ENCODE assay signal across 23 cellular contexts in the genomic region with DNA sequence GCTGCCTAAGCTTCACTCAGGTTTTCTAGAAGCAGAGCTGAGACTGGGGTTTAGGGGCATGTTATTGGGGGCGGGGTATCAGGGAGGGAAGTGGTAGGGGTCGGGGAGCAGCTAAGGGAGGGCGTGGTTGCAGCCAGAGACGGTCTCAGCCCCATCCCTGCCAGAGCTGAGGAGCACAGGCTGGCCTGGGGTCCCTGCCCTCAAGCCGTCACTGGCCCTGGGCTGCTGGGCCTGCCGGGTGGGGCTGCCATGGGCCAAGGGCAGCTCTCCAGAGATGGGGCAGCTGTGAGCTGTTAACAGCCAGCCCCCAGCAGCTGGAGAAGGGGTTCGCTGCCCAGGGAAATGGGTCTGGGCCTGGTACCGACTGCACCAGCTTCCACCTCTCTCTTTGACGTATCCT.
DNase-seq lines count a peak whose midpoint lies in the region; ATAC-seq, FAIRE-seq and TF ChIP-seq lines count a peak whose summit lies in the region.
"Had no signal": no experiment of that assay in that cellular context is flagged by ENCODE, and none has a peak within 500 bp of the region (broad histone marks: within the 10 kb centered on the region; RNA-seq: fewer than 3 reads in every experiment).

No MANE protein-coding gene starts in this region.

- POLR2A ChIA-PET in HepG2 (lab: Yijun Ruan, JAX): no interaction called here

- CTCF ChIA-PET in HepG2 (lab: Yijun Ruan, JAX; ENCODE audit: low intra/inter-chr PET ratio, low total read pairs): no interaction called here

- H3K4me3 Mint-ChIP-seq in chondrocyte (ENCODE audit: unreplicated experiment): no peak overlapping the region
- H3K4me3 Mint-ChIP-seq: B cell; CD14-positive monocyte; CD8-positive, alpha-beta T cell; H9; IgD-negative memory B cell had no signal

- H3K9ac ChIP-seq in HepG2 (ENCODE audit: insufficient read depth, low read depth, low read length) (no peak overlapping the region), neuronal stem cell (ENCODE audit: low read depth, low read length, poor library complexity) (no peak overlapping the region)
- H3K9ac ChIP-seq: GM23248 had no signal

- H3K36me3 ChIP-seq in right lobe of liver (no peaks in the 10 kb centered on the region), HepG2 (replicated peaks in 1 of 2; ENCODE audit: control insufficient read depth in 1 of 2, insufficient read depth in 2 of 2, low read length in 2 of 2) (no peaks in the 10 kb centered on the region), neuronal stem cell (replicated peaks in 1 of 2; ENCODE audit: control insufficient read depth in 2 of 2, insufficient read depth in 2 of 2, low read length in 2 of 2) (no peaks in the 10 kb centered on the region)

- no peak overlapping the region for H4K91ac ChIP-seq in neuronal stem cell (ENCODE audit: low read depth, low read length, poor library complexity)

- no peak overlapping the region for H3K27ac ChIP-seq in right lobe of liver
- no peak overlapping the region for H3K27ac ChIP-seq in HepG2 (ENCODE audit: extremely low read length, insufficient read depth, low read length)
- H3K27ac ChIP-seq in neuronal stem cell (replicated peaks; ENCODE audit: low read length): no peak overlapping the region
- H3K27ac ChIP-seq: GM23248 had no signal

- no peak overlapping the region for H2AFZ ChIP-seq in HepG2 (ENCODE audit: low read length)
- no peak overlapping the region for H2AFZ ChIP-seq in neuronal stem cell (ENCODE audit: low read length)
- H2AFZ ChIP-seq: GM23248 had no signal

- H3K4me2 ChIP-seq in HepG2 (ENCODE audit: low read depth, low read length) (no peak overlapping the region), neuronal stem cell (ENCODE audit: insufficient read depth, low read length, poor library complexity, severe bottlenecking) (no peak overlapping the region)

- no peak overlapping the region for H3K27ac Mint-ChIP-seq in chondrocyte (ENCODE audit: unreplicated experiment)
- H3K27ac Mint-ChIP-seq: B cell; CD14-positive monocyte; CD8-positive, alpha-beta T cell; IgD-negative memory B cell had no signal

- peaks cover 22% of the 10 kb centered on the region for H3K27me3 Mint-ChIP-seq in chondrocyte (ENCODE audit: low read depth)
- H3K27me3 Mint-ChIP-seq: B cell, IgD-negative memory B cell had no signal

- no peaks in the 10 kb centered on the region for H3K79me1 ChIP-seq in neuronal stem cell (ENCODE audit: low read depth, low read length)

- no peaks in the 10 kb centered on the region for H3K9me3 ChIP-seq in right lobe of liver
- no peaks in the 10 kb centered on the region for H3K9me3 ChIP-seq in HepG2 (ENCODE audit: low read length)
- H3K9me3 ChIP-seq in neuronal stem cell (replicated peaks in 1 of 2; ENCODE audit: control insufficient read depth in 2 of 2, insufficient read depth in 1 of 2, low read depth in 1 of 2, low read length in 2 of 2): peaks cover 0 to 1% of the 10 kb centered on the region in 2 donors

- TF ChIP-seq POLR2A in right lobe of liver (IDR thresholded peaks at IDR 0.05): no peak
- TF ChIP-seq POLR2A in HepG2 (IDR thresholded peaks at IDR 0.05; ENCODE audit: insufficient read depth in 1 of 2, low read depth in 2 of 2, low read length in 2 of 2): no peak

- no peak overlapping the region for H2BK120ac ChIP-seq in neuronal stem cell (ENCODE audit: low read depth, low read length)

- H3K4me3 ChIP-seq in right lobe of liver (no peak overlapping the region), HepG2 (replicated peaks in 1 of 3; ENCODE audit: insufficient read depth in 1 of 3, low read depth in 2 of 3, low read length in 3 of 3) (no peak overlapping the region), neuronal stem cell (ENCODE audit: low read length in 2 of 2) (no peak overlapping the region)
- H3K4me3 ChIP-seq: GM23248 had no signal

- no peaks in the 10 kb centered on the region for H3K36me3 Mint-ChIP-seq in chondrocyte (ENCODE audit: low read depth)
- H3K36me3 Mint-ChIP-seq: CD14-positive monocyte; CD8-positive, alpha-beta T cell had no signal

- H3K23ac ChIP-seq in neuronal stem cell (ENCODE audit: low read depth, low read length, poor library complexity): peak overlapping the region; percentile 21

- H3K18ac ChIP-seq in neuronal stem cell (ENCODE audit: low read length): peak overlapping the region; percentile 46

- H2BK5ac ChIP-seq in neuronal stem cell (ENCODE audit: low read length): no peak overlapping the region

- 69% methylated on average over 2 of the region's 9 CpGs for WGBS in right lobe of liver (ENCODE audit: insufficient coverage, low coverage, low lambda C conversion rate, missing lambda C conversion rate)
- 3% methylated on average over 8 of the region's 9 CpGs for WGBS in HepG2 (ENCODE audit: low lambda C conversion rate)
- no CpG with 5 or more reads among the region's 9 CpGs for WGBS in neuronal stem cell (ENCODE audit: extremely low coverage in 2 of 2, insufficient read length in 2 of 2, insufficient replicate concordance in 1 of 2), 2 donors

- no peak overlapping the region for H4K8ac ChIP-seq in neuronal stem cell (ENCODE audit: low read depth, low read length)

- peaks cover 3% of the 10 kb centered on the region; the same call in 1 of the 2 replicates for H4K20me1 ChIP-seq in HepG2 (ENCODE audit: insufficient read depth, low read length)

- intact Hi-C loops in right lobe of liver (cut with DNase I): no loop called here
- intact Hi-C loops in HepG2 (cut with micrococcal nuclease; ENCODE audit: unreplicated experiment): no loop called here

- no peaks in the 10 kb centered on the region for H3K27me3 ChIP-seq in right lobe of liver
- H3K27me3 ChIP-seq in HepG2 (ENCODE audit: control insufficient read depth in 1 of 2, insufficient read depth in 2 of 2, low read length in 2 of 2): peaks cover 49 to 97% of the 10 kb centered on the region in 2 experiments
- no peaks in the 10 kb centered on the region for H3K27me3 ChIP-seq in neuronal stem cell (ENCODE audit: control insufficient read depth in 3 of 3, insufficient read depth in 3 of 3, low read depth in 1 of 3, low read length in 3 of 3)

- H2AK5ac ChIP-seq in neuronal stem cell (ENCODE audit: low read depth, low read length): no peak overlapping the region

- no peaks in the 10 kb centered on the region for H3K4me1 Mint-ChIP-seq in chondrocyte (ENCODE audit: low read depth)
- H3K4me1 Mint-ChIP-seq: B cell, CD14-positive monocyte, IgD-negative memory B cell had no signal

- no peaks in the 10 kb centered on the region for H3K79me2 ChIP-seq in HepG2 (ENCODE audit: insufficient read depth, low read length)

- in situ Hi-C loops in HepG2 (cut with HindIII; ENCODE audit: extremely low pct_ligation_motif_present, low pct_unique_long_range_greater_than_20kb): no loop called here

- H2BK12ac ChIP-seq in neuronal stem cell (ENCODE audit: low read length): peak overlapping the region; percentile 48

- TF ChIP-seq EP300 in HepG2 (IDR thresholded peaks at IDR 0.05; ENCODE audit: low read depth in 2 of 2, low read length in 2 of 2) (no peak), HepG2 (CRISPR knock-in tag; IDR thresholded peaks at IDR 0.05; ENCODE audit: borderline replicate concordance) (no peak)

- ATAC-seq in right lobe of liver: peak in 1 of 4 donors; percentile 7
- no peak for ATAC-seq in HepG2
- no peak for ATAC-seq in GM18520 (IDR thresholded peaks at IDR 0.05; ENCODE audit: unreplicated experiment)
- no peak for ATAC-seq in GM18870 (IDR thresholded peaks at IDR 0.05; ENCODE audit: unreplicated experiment)
- ATAC-seq: CD8-positive, alpha-beta T cell had no signal

- peak overlapping the region; percentile 33 for H2BK15ac ChIP-seq in neuronal stem cell (ENCODE audit: low read length)

- no peak for TF ChIP-seq RAD21 in HepG2 (CRISPR knock-in tag; IDR thresholded peaks at IDR 0.05)

- H3K14ac ChIP-seq in neuronal stem cell (ENCODE audit: low read length): no peak overlapping the region

- no peak overlapping the region for H3K4ac ChIP-seq in neuronal stem cell (ENCODE audit: low read length)

- FAIRE-seq in HepG2 (lab: Jason Lieb, UNC): no peak
- FAIRE-seq: A204.1, D721Med, G401.6, GM12891, GM19239 had no signal

- BruUV-seq in HepG2 (replicated peaks; lab: Mats Ljungman, UMichigan): no TSS peak

- H3K9me3 Mint-ChIP-seq in chondrocyte (ENCODE audit: low read depth): no peaks in the 10 kb centered on the region
- H3K9me3 Mint-ChIP-seq: CD8-positive, alpha-beta T cell; H9; IgD-negative memory B cell had no signal

- no peaks in the 10 kb centered on the region for H3K4me1 ChIP-seq in right lobe of liver
- H3K4me1 ChIP-seq in HepG2 (ENCODE audit: insufficient read depth, low read length): no peaks in the 10 kb centered on the region
- H3K4me1 ChIP-seq in neuronal stem cell (ENCODE audit: control insufficient read depth in 2 of 2, insufficient read depth in 1 of 2, low read depth in 1 of 2, low read length in 2 of 2): peaks cover 0 to 4% of the 10 kb centered on the region in 2 donors

- TF ChIP-seq CTCF in right lobe of liver (IDR thresholded peaks at IDR 0.05) (no peak), HepG2 (CRISPR knock-in tag; IDR thresholded peaks at IDR 0.05) (no peak), chondrocyte (IDR thresholded peaks at IDR 0.05) (no peak)

- peak in 2 of 3 donors; percentile 2 to 15 for DNase-seq in right lobe of liver
- DNase-seq in HepG2 (ENCODE audit: low spot score): no peak
- DNase-seq in chondrocyte (ENCODE audit: low spot score): peak; percentile 77
- no peak for DNase-seq in neuronal stem cell (ENCODE audit: low spot score)
- no peak for DNase-seq in NCI-H2029 treated with DMSO at 0.1 percent for 48 hours (lab: John Stamatoyannopoulos, UW)
- DNase-seq in NCI-H1048 (lab: John Stamatoyannopoulos, UW): no peak
- DNase-seq: CD8-positive, alpha-beta T cell; COR-L47; DMS153; DMS79 treated with DMSO at 0.1 percent for 48 hours; EL; GM23248; H9 had no signal

TF ChIP-seq in HepG2, 621 proteins besides CTCF, POLR2A, EP300 and RAD21 (continues in another document):
- no peak for TF ChIP-seq NAIF1 (CRISPR knock-in tag; IDR thresholded peaks at IDR 0.05; ENCODE audit: borderline replicate concordance)
- TF ChIP-seq ZZZ3 (CRISPR knock-in tag; IDR thresholded peaks at IDR 0.05; ENCODE audit: borderline replicate concordance): no peak
- TF ChIP-seq ZKSCAN5 (CRISPR knock-in tag; IDR thresholded peaks at IDR 0.05): no peak
- TF ChIP-seq POLR2AphosphoS2 (IDR thresholded peaks at IDR 0.05; ENCODE audit: low read depth, low read length): no peak
- TF ChIP-seq PRPF4 (IDR thresholded peaks at IDR 0.05; ENCODE audit: low read depth, low read length, poor library complexity, severe bottlenecking): no peak
- no peak for TF ChIP-seq ZNF83 (CRISPR knock-in tag; IDR thresholded peaks at IDR 0.05; ENCODE audit: borderline replicate concordance)
- TF ChIP-seq ZNF496 (CRISPR knock-in tag; IDR thresholded peaks at IDR 0.05; ENCODE audit: insufficient replicate concordance): no peak
- no peak for TF ChIP-seq GPN1 (CRISPR knock-in tag; IDR thresholded peaks at IDR 0.05; ENCODE audit: borderline replicate concordance)
- no peak for TF ChIP-seq AHR (CRISPR knock-in tag; IDR thresholded peaks at IDR 0.05)

Comparison
In these comparisons a context has a peak if more than half of its experiments do, and no peak if none do; other contexts are left out.
1. DNase-seq: peak in right lobe of liver (2 of 3) and chondrocyte (single experiment); none in HepG2 (single experiment), neuronal stem cell (single experiment), NCI-H2029 treated with DMSO at 0.1 percent for 48 hours (single experiment) and NCI-H1048 (single experiment).